Comparison of ENCODE assay signal across 1 cellular context in the genomic region with DNA sequence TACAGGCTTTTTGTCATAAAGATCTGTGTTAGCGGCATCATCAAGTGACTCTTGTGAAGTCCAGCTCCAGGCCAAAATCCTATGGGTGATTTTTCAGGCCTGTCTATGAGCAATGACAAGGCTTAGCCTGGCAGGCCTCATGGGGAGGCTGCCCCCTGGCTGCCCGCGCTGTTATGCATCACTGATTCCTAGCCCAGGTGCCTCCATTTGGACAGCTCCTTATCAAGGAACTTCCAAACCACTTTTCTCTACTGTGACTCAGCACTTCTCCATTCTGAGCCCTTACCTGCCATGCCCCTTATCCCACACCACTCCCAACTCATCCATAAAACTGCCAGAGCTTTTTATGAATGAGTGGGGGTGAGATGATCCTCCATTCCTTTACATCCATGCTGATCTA.
A peak's percentile ranks its signal among the peaks of the same experiment; 100 is the strongest.
TF ChIP-seq lines count a peak whose summit lies in the region.

No MANE protein-coding gene starts in this region.

TF ChIP-seq in IMR-90, 13 proteins besides CTCF, POLR2A, EP300 and RAD21:
- TF ChIP-seq, protein P1, sequence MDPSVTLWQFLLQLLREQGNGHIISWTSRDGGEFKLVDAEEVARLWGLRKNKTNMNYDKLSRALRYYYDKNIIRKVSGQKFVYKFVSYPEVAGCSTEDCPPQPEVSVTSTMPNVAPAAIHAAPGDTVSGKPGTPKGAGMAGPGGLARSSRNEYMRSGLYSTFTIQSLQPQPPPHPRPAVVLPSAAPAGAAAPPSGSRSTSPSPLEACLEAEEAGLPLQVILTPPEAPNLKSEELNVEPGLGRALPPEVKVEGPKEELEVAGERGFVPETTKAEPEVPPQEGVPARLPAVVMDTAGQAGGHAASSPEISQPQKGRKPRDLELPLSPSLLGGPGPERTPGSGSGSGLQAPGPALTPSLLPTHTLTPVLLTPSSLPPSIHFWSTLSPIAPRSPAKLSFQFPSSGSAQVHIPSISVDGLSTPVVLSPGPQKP (IDR thresholded peaks at IDR 0.05; ENCODE audit: borderline replicate concordance, low read depth, low read length) = no peak
- TF ChIP-seq NFE2L2 (IDR thresholded peaks at IDR 0.05; ENCODE audit: low read depth, low read length) (peak; percentile 75), CEBPB (IDR thresholded peaks at IDR 0.05; ENCODE audit: low read depth, low read length) (no peak), FOS (IDR thresholded peaks at IDR 0.05; ENCODE audit: low read depth, low read length) (no peak), BHLHE40 (IDR thresholded peaks at IDR 0.05; ENCODE audit: low read depth, low read length) (no peak)
